In the genomic region with DNA sequence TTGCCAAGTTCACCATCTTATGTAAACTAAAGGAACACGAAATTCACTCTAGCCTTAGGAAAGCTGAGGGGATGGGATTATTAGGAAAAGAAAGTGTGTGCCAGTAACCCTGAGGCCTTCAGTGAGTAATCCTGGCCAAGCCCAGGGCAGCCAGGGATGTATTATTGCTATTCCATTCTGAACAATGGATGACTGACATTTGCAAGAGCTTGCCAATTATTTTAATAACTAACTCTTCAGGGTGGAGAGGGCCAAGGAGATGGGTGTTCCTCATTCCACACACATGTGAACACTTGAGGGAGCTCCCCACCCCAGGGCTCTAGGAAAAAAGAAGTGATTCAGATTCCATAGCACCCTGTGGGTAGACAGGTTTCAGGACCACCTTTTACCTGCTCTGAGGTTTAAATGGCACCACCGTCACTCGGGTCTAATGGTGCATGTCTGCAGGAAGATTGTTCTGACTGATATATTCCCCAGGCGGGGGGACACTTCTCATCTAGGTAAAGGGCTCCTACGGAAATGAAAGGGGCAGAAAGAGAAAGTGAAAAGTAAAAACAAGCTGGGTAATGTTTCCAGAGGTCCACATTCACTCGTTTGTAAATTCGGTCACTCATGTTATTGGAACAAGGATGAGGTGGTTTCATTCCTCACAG, we compare ENCODE assay signal across 11 cellular contexts. TPM values are rescaled to one million over a fixed set of nuclear protein-coding genes. Genes with fewer than 3 reads are reported as not detected.
A peak's percentile ranks its signal among the peaks of the same experiment; 100 is the strongest.
DNase-seq lines count a peak whose midpoint lies in the region; ATAC-seq and TF ChIP-seq lines count a peak whose summit lies in the region.
"Had no signal": no experiment of that assay in that cellular context is flagged by ENCODE, and none has a peak within 500 bp of the region (broad histone marks: within the 10 kb centered on the region; RNA-seq: fewer than 3 reads in every experiment).

No MANE protein-coding gene starts in this region.

- H3K27ac ChIP-seq in Peyer's patch (peak overlapping the region in 1 of 4 donors; percentile 44), thyroid gland (peak overlapping the region; percentile 80 to 86 (median 85))
- H3K27ac ChIP-seq: KMS-11 had no signal

- H3K9me3 Mint-ChIP-seq in activated CD4-positive, alpha-beta T cell treated with anti-CD3 and anti-CD28 coated beads for 36 hours (ENCODE audit: low read depth): no peaks in the 10 kb centered on the region

- H3K4me1 ChIP-seq in Peyer's patch (peaks cover 0 to 8% (median 3%) of the 10 kb centered on the region in 4 donors), thyroid gland (peaks cover 61 to 69% of the 10 kb centered on the region in 2 donors)

- H3K9me3 ChIP-seq in Peyer's patch (no peaks in the 10 kb centered on the region), thyroid gland (no peaks in the 10 kb centered on the region)

- no peaks in the 10 kb centered on the region for H3K27me3 Mint-ChIP-seq in activated CD4-positive, alpha-beta T cell treated with anti-CD3 and anti-CD28 coated beads for 36 hours

- intact Hi-C loops in activated CD4-positive, alpha-beta T cell treated with anti-CD3 and anti-CD28 coated beads for 36 hours (cut with DNase I, micrococcal nuclease): no loop called here
- intact Hi-C loops in thyroid gland (cut with DNase I): no loop called here

- H3K4me3 Mint-ChIP-seq in activated CD4-positive, alpha-beta T cell treated with anti-CD3 and anti-CD28 coated beads for 36 hours: no peak overlapping the region

- H3K27me3 ChIP-seq in Peyer's patch (no peaks in the 10 kb centered on the region), thyroid gland (no peaks in the 10 kb centered on the region)

- no peaks in the 10 kb centered on the region for H3K36me3 Mint-ChIP-seq in activated CD4-positive, alpha-beta T cell treated with anti-CD3 and anti-CD28 coated beads for 36 hours (ENCODE audit: low read depth)

- peaks cover 0 to 14% (median 0%) of the 10 kb centered on the region in 3 donors for H3K36me3 ChIP-seq in Peyer's patch
- no peaks in the 10 kb centered on the region for H3K36me3 ChIP-seq in thyroid gland

- 65 to 69% methylated on average over 7 of the region's 7 CpGs for WGBS in thyroid gland, 2 donors

- no peak overlapping the region for H3K27ac Mint-ChIP-seq in activated CD4-positive, alpha-beta T cell treated with anti-CD3 and anti-CD28 coated beads for 36 hours

- DNase-seq in activated CD4-positive, alpha-beta T cell treated with anti-CD3 and anti-CD28 coated beads for 36 hours: no peak
- DNase-seq in activated CD4-positive, alpha-beta T cell treated with anti-CD3 and anti-CD28 coated beads, Interleukin-2, amount 50 U/mL, for 48 hours: no peak
- DNase-seq in Peyer's patch: peak; percentile 15 to 49 (median 20)
- peak; percentile 36 for DNase-seq in iris pigment epithelial cell (ENCODE audit: low read depth)
- DNase-seq in thyroid gland: no peak
- no peak for DNase-seq in occipital lobe (lab: John Stamatoyannopoulos, UW)
- no peak for DNase-seq in stimulated activated CD4-positive, alpha-beta T cell treated with anti-CD3 and anti-CD28 coated beads, Interleukin-15, amount 100 ng/mL, for 24 hours
- no peak for DNase-seq in T1000 (lab: John Stamatoyannopoulos, UW)
- DNase-seq: stimulated activated CD4-positive, alpha-beta T cell treated with anti-CD3 and anti-CD28 coated beads, Interleukin-2, amount 100 ng/mL, for 24 hours had no signal

- TF ChIP-seq POLR2A in Peyer's patch (IDR thresholded peaks at IDR 0.05) (no peak), thyroid gland (IDR thresholded peaks at IDR 0.05) (no peak)

- H3K4me3 ChIP-seq in Peyer's patch (no peak overlapping the region), thyroid gland (replicated peaks in 1 of 3) (no peak overlapping the region)

- no peak for TF ChIP-seq CTCF in Peyer's patch (IDR thresholded peaks at IDR 0.05)
- no peak for TF ChIP-seq CTCF in thyroid gland (IDR thresholded peaks at IDR 0.05)

- POLR2A ChIA-PET in activated CD4-positive, alpha-beta T cell treated with anti-CD3 and anti-CD28 coated beads for 36 hours (lab: Charles Lee): no interaction called here

- no peaks in the 10 kb centered on the region for H3K4me1 Mint-ChIP-seq in activated CD4-positive, alpha-beta T cell treated with anti-CD3 and anti-CD28 coated beads for 36 hours

- peak; percentile 23 for ATAC-seq in activated CD4-positive, alpha-beta T cell treated with anti-CD3 and anti-CD28 coated beads for 36 hours
- ATAC-seq: SK-N-SH treated with all-trans-retinoic acid at 6 μM for 48 hours had no signal

- CTCF ChIA-PET in activated CD4-positive, alpha-beta T cell treated with anti-CD3 and anti-CD28 coated beads for 36 hours (lab: Charles Lee): interaction anchor here (0.6 to 1.4 kb wide), 5 partner anchors 13 to 103 kb away, joined by 3 to 7 read pairs (median 3); no protein-coding TSS in a partner anchor

RNA-seq across cellular contexts. Expression of a gene that starts 41.5 kb away (rescaled TPM):
- 1 to 10 TPM; 3.8 to 6.4 TPM for total RNA-seq in activated CD4-positive, alpha-beta T cell treated with anti-CD3 and anti-CD28 coated beads for 36 hours
- total RNA-seq in Peyer's patch (10 to 100 TPM; 22.8 to 33.1 (median 27.1) TPM), thyroid gland (10 to 100 TPM; 31.6 to 55.5 (median 46.6) TPM), occipital lobe (26.4 TPM)

RNA-seq across cellular contexts. Expression of a gene that starts 44.0 kb away (rescaled TPM):
- total RNA-seq in activated CD4-positive, alpha-beta T cell treated with anti-CD3 and anti-CD28 coated beads for 36 hours: 100 to 1,000 TPM in 1 of 2 experiments, 10 to 100 TPM in 1; 93.5 to 122 TPM
- total RNA-seq in Peyer's patch (10 to 100 TPM in 3 of 4 donors, 1 to 10 TPM in 1; 7.5 to 47.1 (median 22.2) TPM), thyroid gland (10 to 100 TPM; 22.1 to 79.4 (median 49.9) TPM), occipital lobe (37.0 TPM)

RNA-seq across cellular contexts. Expression of a gene that starts 57.9 kb away (rescaled TPM):
- 10 to 100 TPM in 1 of 2 experiments, 1 to 10 TPM in 1; 6.4 to 11.8 TPM for total RNA-seq in activated CD4-positive, alpha-beta T cell treated with anti-CD3 and anti-CD28 coated beads for 36 hours
- total RNA-seq in Peyer's patch (1 to 10 TPM in 3 of 4 donors, not detected in 1; 1.4 to 3.6 (median 2.1) TPM), thyroid gland (1 to 10 TPM in 1 of 4 donors, not detected in 3; 3.8 TPM), occipital lobe (2.7 TPM)

Comparison
In these comparisons a context has a peak if more than half of its experiments do, and no peak if none do; other contexts are left out.
1. DNase-seq: peak in Peyer's patch (3 of 3) and iris pigment epithelial cell (single experiment); none in activated CD4-positive, alpha-beta T cell treated with anti-CD3 and anti-CD28 coated beads for 36 hours (single experiment), activated CD4-positive, alpha-beta T cell treated with anti-CD3 and anti-CD28 coated beads, Interleukin-2, amount 50 U/mL, for 48 hours (0 of 2), thyroid gland (0 of 2), occipital lobe (single experiment), stimulated activated CD4-positive, alpha-beta T cell treated with anti-CD3 and anti-CD28 coated beads, Interleukin-15, amount 100 ng/mL, for 24 hours (single experiment) and T1000 (single experiment).